Comparison of ENCODE assay signal across 1 cellular context in the genomic region with DNA sequence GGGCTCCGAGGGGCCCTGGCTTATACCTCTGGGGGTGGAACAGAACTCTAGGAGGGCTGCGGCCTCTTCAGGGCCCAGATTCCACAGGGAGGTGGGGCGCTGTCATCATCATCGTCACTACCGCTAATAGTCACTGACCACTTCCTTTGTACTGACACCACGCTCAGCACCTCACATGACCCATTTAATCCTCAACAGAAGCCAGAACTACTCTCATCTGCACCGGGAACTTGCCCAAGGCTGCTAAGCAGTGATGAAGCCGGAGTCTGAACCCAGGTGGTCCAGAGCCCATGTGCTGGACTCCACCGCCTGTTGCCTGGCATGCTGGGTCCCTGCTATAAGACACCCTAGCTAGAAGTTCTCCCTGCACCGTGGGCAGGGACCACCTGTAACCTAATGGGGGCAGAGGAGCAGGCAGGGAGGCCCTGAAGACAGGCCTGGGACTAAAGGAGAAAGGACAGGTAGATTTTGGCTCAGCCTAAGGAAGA.
TF ChIP-seq lines count a peak whose summit lies in the region.

No MANE protein-coding gene starts in this region.

TF ChIP-seq in K562, 482 proteins besides CTCF, POLR2A, EP300 and RAD21:
- TF ChIP-seq, protein P1, sequence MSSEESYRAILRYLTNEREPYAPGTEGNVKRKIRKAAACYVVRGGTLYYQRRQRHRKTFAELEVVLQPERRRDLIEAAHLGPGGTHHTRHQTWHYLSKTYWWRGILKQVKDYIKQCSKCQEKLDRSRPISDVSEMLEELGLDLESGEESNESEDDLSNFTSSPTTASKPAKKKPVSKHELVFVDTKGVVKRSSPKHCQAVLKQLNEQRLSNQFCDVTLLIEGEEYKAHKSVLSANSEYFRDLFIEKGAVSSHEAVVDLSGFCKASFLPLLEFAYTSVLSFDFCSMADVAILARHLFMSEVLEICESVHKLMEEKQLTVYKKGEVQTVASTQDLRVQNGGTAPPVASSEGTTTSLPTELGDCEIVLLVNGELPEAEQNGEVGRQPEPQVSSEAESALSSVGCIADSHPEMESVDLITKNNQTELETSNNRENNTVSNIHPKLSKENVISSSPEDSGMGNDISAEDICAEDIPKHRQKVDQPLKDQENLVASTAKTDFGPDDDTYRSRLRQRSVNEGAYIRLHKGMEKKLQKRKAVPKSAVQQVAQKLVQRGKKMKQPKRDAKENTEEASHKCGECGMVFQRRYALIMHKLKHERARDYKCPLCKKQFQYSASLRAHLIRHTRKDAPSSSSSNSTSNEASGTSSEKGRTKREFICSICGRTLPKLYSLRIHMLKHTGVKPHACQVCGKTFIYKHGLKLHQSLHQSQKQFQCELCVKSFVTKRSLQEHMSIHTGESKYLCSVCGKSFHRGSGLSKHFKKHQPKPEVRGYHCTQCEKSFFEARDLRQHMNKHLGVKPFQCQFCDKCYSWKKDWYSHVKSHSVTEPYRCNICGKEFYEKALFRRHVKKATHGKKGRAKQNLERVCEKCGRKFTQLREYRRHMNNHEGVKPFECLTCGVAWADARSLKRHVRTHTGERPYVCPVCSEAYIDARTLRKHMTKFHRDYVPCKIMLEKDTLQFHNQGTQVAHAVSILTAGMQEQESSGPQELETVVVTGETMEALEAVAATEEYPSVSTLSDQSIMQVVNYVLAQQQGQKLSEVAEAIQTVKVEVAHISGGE (CRISPR knock-in tag; IDR thresholded peaks at IDR 0.05), result no peak
- TF ChIP-seq TCF7L2 (IDR thresholded peaks at IDR 0.05; ENCODE audit: low read depth, low read length), result no peak
- TF ChIP-seq ZNF695 (CRISPR knock-in tag; IDR thresholded peaks at IDR 0.05), result no peak
- TF ChIP-seq E2F8 (IDR thresholded peaks at IDR 0.05; ENCODE audit: low read depth, partially characterized antibody), result no peak
- TF ChIP-seq GABPA (tag; conservative IDR thresholded peaks at IDR 0.05; ENCODE audit: low read depth), result peak; percentile 29; the same call in 1 of the 2 replicates
- no peak for TF ChIP-seq ZNF408 (CRISPR knock-in tag; IDR thresholded peaks at IDR 0.05; ENCODE audit: low read depth)
- TF ChIP-seq WHSC1 (IDR thresholded peaks at IDR 0.05; ENCODE audit: low read length), result no peak
- TF ChIP-seq ARNT (IDR thresholded peaks at IDR 0.05), result no peak
- peak; percentile 59; the same call in 1 of the 2 replicates for TF ChIP-seq ZBTB33 (CRISPR knock-in tag; IDR thresholded peaks at IDR 0.05)
- TF ChIP-seq, protein P2, sequence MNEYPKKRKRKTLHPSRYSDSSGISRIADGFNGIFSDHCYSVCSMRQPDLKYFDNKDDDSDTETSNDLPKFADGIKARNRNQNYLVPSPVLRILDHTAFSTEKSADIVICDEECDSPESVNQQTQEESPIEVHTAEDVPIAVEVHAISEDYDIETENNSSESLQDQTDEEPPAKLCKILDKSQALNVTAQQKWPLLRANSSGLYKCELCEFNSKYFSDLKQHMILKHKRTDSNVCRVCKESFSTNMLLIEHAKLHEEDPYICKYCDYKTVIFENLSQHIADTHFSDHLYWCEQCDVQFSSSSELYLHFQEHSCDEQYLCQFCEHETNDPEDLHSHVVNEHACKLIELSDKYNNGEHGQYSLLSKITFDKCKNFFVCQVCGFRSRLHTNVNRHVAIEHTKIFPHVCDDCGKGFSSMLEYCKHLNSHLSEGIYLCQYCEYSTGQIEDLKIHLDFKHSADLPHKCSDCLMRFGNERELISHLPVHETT (CRISPR knock-in tag; conservative IDR thresholded peaks at IDR 0.05 in 1 of 2, IDR thresholded peaks at IDR 0.05 in 1 of 2), result no peak
- TF ChIP-seq SMAD1 (IDR thresholded peaks at IDR 0.05; ENCODE audit: low read depth, low read length, partially characterized antibody), result no peak
- no peak for TF ChIP-seq NEUROD1 (IDR thresholded peaks at IDR 0.05; ENCODE audit: borderline replicate concordance, low read depth, low read length, partially characterized antibody)
